In genomic region chr1:166300767-166301166, GRCh38 we compare ENCODE assay signal across 17 cellular contexts.
DNase-seq lines count a peak whose midpoint lies in the region; ATAC-seq, FAIRE-seq and TF ChIP-seq lines count a peak whose summit lies in the region.
"Had no signal": no experiment of that assay in that cellular context is flagged by ENCODE, and none has a peak within 500 bp of the region (broad histone marks: within the 10 kb centered on the region; RNA-seq: fewer than 3 reads in every experiment).

No MANE protein-coding gene starts in this region.

- H3K27me3 ChIP-seq in HepG2 (ENCODE audit: control insufficient read depth in 1 of 2, insufficient read depth in 2 of 2, low read length in 2 of 2) (no peaks in the 10 kb centered on the region), right lobe of liver (no peaks in the 10 kb centered on the region), Panc1 (ENCODE audit: control insufficient read depth, insufficient read depth, low read length) (no peaks in the 10 kb centered on the region), endodermal cell (ENCODE audit: control insufficient read depth, insufficient read depth, low read length, poor library complexity, severe bottlenecking) (no peaks in the 10 kb centered on the region), upper lobe of left lung (no peaks in the 10 kb centered on the region)
- H3K27me3 ChIP-seq: BLaER1 treated with 17β-estradiol and CSF1 and Interleukin-3, amounts not matched to agents 10 nM and 100 nM had no signal

- no peaks in the 10 kb centered on the region for H3K36me3 Mint-ChIP-seq in endodermal cell (ENCODE audit: low read depth)

- no peak for TF ChIP-seq CTCF in HepG2 (CRISPR knock-in tag; IDR thresholded peaks at IDR 0.05)
- no peak for TF ChIP-seq CTCF in right lobe of liver (IDR thresholded peaks at IDR 0.05)
- TF ChIP-seq CTCF in LNCAP (IDR thresholded peaks at IDR 0.05): peak; percentile 22; the same call in 1 of the 2 replicates
- peak; percentile 20; the same call in 1 of the 2 replicates for TF ChIP-seq CTCF in Panc1 (IDR thresholded peaks at IDR 0.05)
- TF ChIP-seq CTCF in endodermal cell (conservative IDR thresholded peaks at IDR 0.05): peak; percentile 25
- no peak for TF ChIP-seq CTCF in upper lobe of left lung (IDR thresholded peaks at IDR 0.05)

- no peaks in the 10 kb centered on the region for H3K79me2 ChIP-seq in HepG2 (ENCODE audit: insufficient read depth, low read length)

- no peak for TF ChIP-seq RAD21 in HepG2 (CRISPR knock-in tag; IDR thresholded peaks at IDR 0.05)

- H3K9me3 ChIP-seq in HepG2 (ENCODE audit: low read length) (no peaks in the 10 kb centered on the region), right lobe of liver (no peaks in the 10 kb centered on the region), Panc1 (ENCODE audit: control insufficient read depth, insufficient read depth, low read depth, low read length) (no peaks in the 10 kb centered on the region), endodermal cell (ENCODE audit: control insufficient read depth, low read length) (no peaks in the 10 kb centered on the region), upper lobe of left lung (no peaks in the 10 kb centered on the region)
- H3K9me3 ChIP-seq: BLaER1 treated with 17β-estradiol and CSF1 and Interleukin-3, amounts not matched to agents 10 nM and 100 nM had no signal

- TF ChIP-seq POLR2A in HepG2 (IDR thresholded peaks at IDR 0.05; ENCODE audit: insufficient read depth in 1 of 2, low read depth in 2 of 2, low read length in 2 of 2) (no peak), right lobe of liver (IDR thresholded peaks at IDR 0.05) (no peak), upper lobe of left lung (IDR thresholded peaks at IDR 0.05) (no peak)

- H3K4me1 Mint-ChIP-seq in endodermal cell: peaks cover 26% of the 10 kb centered on the region

- BruUV-seq in HepG2 (replicated peaks; lab: Mats Ljungman, UMichigan) (no TSS peak), Panc1 (replicated peaks; lab: Mats Ljungman, UMichigan) (no TSS peak)

- ATAC-seq in HepG2: peak; percentile 41; the same call in 1 of the 3 replicates
- ATAC-seq in right lobe of liver: no peak
- no peak for ATAC-seq in Panc1
- no peak for ATAC-seq in upper lobe of left lung (ENCODE audit: low FRiP score in 2 of 2)

- CTCF ChIA-PET in HepG2 (lab: Yijun Ruan, JAX; ENCODE audit: low intra/inter-chr PET ratio, low total read pairs): no interaction called here
- CTCF ChIA-PET in Panc1 (lab: Charles Lee): no interaction called here

- H3K9me3 Mint-ChIP-seq in endodermal cell: no peaks in the 10 kb centered on the region
- H3K9me3 Mint-ChIP-seq: CD4-positive, alpha-beta T cell; H9 had no signal

- WGBS in HepG2 (ENCODE audit: low lambda C conversion rate): 4% methylated on average over 5 of the region's 5 CpGs
- 75% methylated on average over 5 of the region's 5 CpGs for WGBS in right lobe of liver (ENCODE audit: insufficient coverage, low coverage, low lambda C conversion rate, missing lambda C conversion rate)
- 95 to 100% methylated on average over 4 to 5 of the region's 5 CpGs for WGBS in endodermal cell (ENCODE audit: insufficient coverage in 1 of 2, insufficient read length in 1 of 2), 2 experiments
- WGBS in upper lobe of left lung, 2 donors: 83 to 89% methylated on average over 5 of the region's 5 CpGs

- no peaks in the 10 kb centered on the region for H3K36me3 ChIP-seq in HepG2 (replicated peaks in 1 of 2; ENCODE audit: control insufficient read depth in 1 of 2, insufficient read depth in 2 of 2, low read length in 2 of 2)
- H3K36me3 ChIP-seq in right lobe of liver: no peaks in the 10 kb centered on the region
- H3K36me3 ChIP-seq in Panc1 (ENCODE audit: control insufficient read depth, insufficient read depth, low read length): no peaks in the 10 kb centered on the region
- H3K36me3 ChIP-seq in endodermal cell (ENCODE audit: control insufficient read depth, insufficient read depth, low read length): no peaks in the 10 kb centered on the region
- H3K36me3 ChIP-seq in upper lobe of left lung: no peaks in the 10 kb centered on the region
- H3K36me3 ChIP-seq: BLaER1 treated with 17β-estradiol and CSF1 and Interleukin-3, amounts not matched to agents 10 nM and 100 nM had no signal

- H2AFZ ChIP-seq in HepG2 (ENCODE audit: low read length): no peak overlapping the region

- in situ Hi-C loops in HepG2 (cut with HindIII; ENCODE audit: extremely low pct_ligation_motif_present, low pct_unique_long_range_greater_than_20kb): no loop called here
- in situ Hi-C loops in Panc1 (cut with HindIII; ENCODE audit: low pct_unique_long_range_greater_than_20kb, low sequenced_read_pairs): no loop called here

- DNase-seq in HepG2 (ENCODE audit: low spot score) (no peak), right lobe of liver (no peak), Panc1 (ENCODE audit: low read depth, low spot score) (no peak), endodermal cell (no peak), upper lobe of left lung (no peak), COLO668 (lab: John Stamatoyannopoulos, UW; ENCODE audit: unreplicated experiment) (no peak), NCI-H345 (lab: John Stamatoyannopoulos, UW) (no peak)
- DNase-seq: ACHN; CD4-positive, alpha-beta T cell; DMS79 treated with DMSO at 0.1 percent for 48 hours; EL; GDM1; GOT3; H9 had no signal

- H3K27ac Mint-ChIP-seq in endodermal cell: no peak overlapping the region
- H3K27ac Mint-ChIP-seq: CD4-positive, alpha-beta T cell; H9 had no signal

- H3K9ac ChIP-seq in HepG2 (ENCODE audit: insufficient read depth, low read depth, low read length) (no peak overlapping the region), endodermal cell (ENCODE audit: extremely low read depth, low read length, poor library complexity, severe bottlenecking) (no peak overlapping the region)
- H3K9ac ChIP-seq: BLaER1 treated with 17β-estradiol and CSF1 and Interleukin-3, amounts not matched to agents 10 nM and 100 nM had no signal

- H4K20me1 ChIP-seq in HepG2 (ENCODE audit: insufficient read depth, low read length): no peaks in the 10 kb centered on the region
- H4K20me1 ChIP-seq: BLaER1 treated with 17β-estradiol and CSF1 and Interleukin-3, amounts not matched to agents 10 nM and 100 nM had no signal

- H3K4me1 ChIP-seq in HepG2 (ENCODE audit: insufficient read depth, low read length) (no peaks in the 10 kb centered on the region), right lobe of liver (no peaks in the 10 kb centered on the region), Panc1 (ENCODE audit: control insufficient read depth, insufficient read depth, low read length) (no peaks in the 10 kb centered on the region), endodermal cell (ENCODE audit: control insufficient read depth, insufficient read depth, low read length) (no peaks in the 10 kb centered on the region), upper lobe of left lung (no peaks in the 10 kb centered on the region)

- intact Hi-C loops in HepG2 (cut with micrococcal nuclease; ENCODE audit: unreplicated experiment): no loop called here
- intact Hi-C loops in right lobe of liver (cut with DNase I): no loop called here
- intact Hi-C loops in Panc1 (cut with micrococcal nuclease; ENCODE audit: unreplicated experiment): no loop called here

- TF ChIP-seq EP300 in HepG2 (IDR thresholded peaks at IDR 0.05; ENCODE audit: low read depth in 2 of 2, low read length in 2 of 2) (no peak), HepG2 (CRISPR knock-in tag; IDR thresholded peaks at IDR 0.05; ENCODE audit: borderline replicate concordance) (no peak), upper lobe of left lung (IDR thresholded peaks at IDR 0.05) (no peak)

- H3K4me2 ChIP-seq in HepG2 (ENCODE audit: low read depth, low read length): no peak overlapping the region
- H3K4me2 ChIP-seq: BLaER1 treated with 17β-estradiol and CSF1 and Interleukin-3, amounts not matched to agents 10 nM and 100 nM had no signal

- H3K4me3 Mint-ChIP-seq in endodermal cell: no peak overlapping the region
- H3K4me3 Mint-ChIP-seq: CD4-positive, alpha-beta T cell; H9 had no signal

- POLR2A ChIA-PET in HepG2 (lab: Yijun Ruan, JAX): no interaction called here
- POLR2A ChIA-PET in Panc1 (lab: Charles Lee): no interaction called here

- H3K4me3 ChIP-seq in HepG2 (replicated peaks in 1 of 3; ENCODE audit: insufficient read depth in 1 of 3, low read depth in 2 of 3, low read length in 3 of 3): no peak overlapping the region
- no peak overlapping the region for H3K4me3 ChIP-seq in right lobe of liver
- no peak overlapping the region for H3K4me3 ChIP-seq in Panc1 (ENCODE audit: low read depth in 2 of 2, low read length in 2 of 2)
- no peak overlapping the region for H3K4me3 ChIP-seq in endodermal cell (ENCODE audit: low read length)
- H3K4me3 ChIP-seq in upper lobe of left lung: no peak overlapping the region
- H3K4me3 ChIP-seq: BLaER1 treated with 17β-estradiol and CSF1 and Interleukin-3, amounts not matched to agents 10 nM and 100 nM had no signal

- FAIRE-seq in HepG2 (lab: Jason Lieb, UNC): no peak
- FAIRE-seq: GM12892 had no signal

- H3K27me3 Mint-ChIP-seq in endodermal cell (ENCODE audit: insufficient read depth): no peaks in the 10 kb centered on the region

- no peak overlapping the region for H3K27ac ChIP-seq in HepG2 (ENCODE audit: extremely low read length, insufficient read depth, low read length)
- H3K27ac ChIP-seq in right lobe of liver: no peak overlapping the region
- H3K27ac ChIP-seq in Panc1 (ENCODE audit: low read length): no peak overlapping the region
- H3K27ac ChIP-seq in endodermal cell (ENCODE audit: low read depth, low read length): no peak overlapping the region
- H3K27ac ChIP-seq in upper lobe of left lung: no peak overlapping the region
- H3K27ac ChIP-seq: BLaER1 treated with 17β-estradiol and CSF1 and Interleukin-3, amounts not matched to agents 10 nM and 100 nM had no signal

TF ChIP-seq in HepG2, 621 proteins besides CTCF, POLR2A, EP300 and RAD21 (continues in another document):
- 0 out of 2 replicates have a peak, but pooled peaks have one; percentile 14 for TF ChIP-seq STAG1 (CRISPR knock-in tag; IDR thresholded peaks at IDR 0.05)
- no peak for TF ChIP-seq NR3C1 (CRISPR knock-in tag; IDR thresholded peaks at IDR 0.05)
- TF ChIP-seq FOXK1 (CRISPR knock-in tag; IDR thresholded peaks at IDR 0.05; ENCODE audit: borderline replicate concordance, low read depth): no peak

Comparison
In these comparisons a context has a peak if more than half of its experiments do, and no peak if none do; other contexts are left out.
1. CTCF ChIP-seq: peak in LNCAP (single experiment), Panc1 (single experiment) and endodermal cell (single experiment); none in HepG2 (single experiment), right lobe of liver (0 of 4) and upper lobe of left lung (0 of 6).